In the genomic region with DNA sequence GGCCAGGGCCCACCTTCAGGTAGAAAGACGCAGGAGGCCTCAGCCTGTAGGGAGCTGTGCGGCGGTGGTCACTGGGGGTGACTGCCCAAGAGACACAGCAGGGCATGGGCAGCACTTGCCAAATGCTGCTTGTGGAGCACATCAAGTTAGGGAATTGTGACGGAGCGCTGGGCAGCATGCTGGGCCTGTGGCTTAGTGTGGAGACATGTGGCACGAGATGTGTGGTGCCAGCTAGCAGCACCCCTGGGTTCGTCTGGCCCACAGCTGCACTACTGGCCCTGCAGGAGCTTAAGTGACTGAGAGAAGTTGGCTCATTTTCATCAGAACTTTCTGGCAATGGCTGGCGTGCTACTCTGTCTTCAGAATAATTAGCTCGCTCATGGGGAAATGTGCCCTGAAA, we compare ENCODE assay signal across 7 cellular contexts.
"Had no signal": no experiment of that assay in that cellular context is flagged by ENCODE, and none has a peak within 500 bp of the region (broad histone marks: within the 10 kb centered on the region; RNA-seq: fewer than 3 reads in every experiment).

No MANE protein-coding gene starts in this region.

- H3K27ac ChIP-seq: HL-60 had no signal

- H3K9me3 Mint-ChIP-seq: GM23338, HFFc6 had no signal

- H3K4me3 Mint-ChIP-seq: GM23338, H9, HFFc6 had no signal

- H3K4me3 ChIP-seq: GM23338, K562 had no signal

- H3K27ac Mint-ChIP-seq: GM23338, H9, HFFc6 had no signal

- H3K4me2 ChIP-seq: GM23338 had no signal

- H3K4me1 Mint-ChIP-seq: GM23338, H9 had no signal

- ATAC-seq: GM23338, HepG2, K562 had no signal

- H2AFZ ChIP-seq: GM23338 had no signal

- DNase-seq: H9, HCEC 1CT, HFFc6 had no signal
